ENCODE assay signal across 13 cellular contexts in genomic region chr9:105295986-105296385, GRCh38. TPM values are rescaled to one million over a fixed set of nuclear protein-coding genes. Genes with fewer than 3 reads are reported as not detected.
DNase-seq lines count a peak whose midpoint lies in the region; ATAC-seq and TF ChIP-seq lines count a peak whose summit lies in the region.
"Had no signal": no experiment of that assay in that cellular context is flagged by ENCODE, and none has a peak within 500 bp of the region (broad histone marks: within the 10 kb centered on the region; RNA-seq: fewer than 3 reads in every experiment).

No MANE protein-coding gene starts in this region.

- H3K9ac ChIP-seq in SK-N-MC (ENCODE audit: insufficient read length): no peak overlapping the region

- H3K27me3 ChIP-seq in Caco-2 (replicated peaks; ENCODE audit: control insufficient read depth, insufficient read depth, low read length): no peaks in the 10 kb centered on the region
- H3K27me3 ChIP-seq in esophagus muscularis mucosa: no peaks in the 10 kb centered on the region

- no peaks in the 10 kb centered on the region; the same call in 1 of the 2 replicates for H3K36me3 ChIP-seq in Caco-2 (ENCODE audit: control insufficient read depth, insufficient read depth, low read length)
- no peaks in the 10 kb centered on the region; the same call in 1 of the 2 replicates for H3K36me3 ChIP-seq in SK-N-MC (ENCODE audit: insufficient read depth, low read length)
- peaks cover 0 to 16% (median 12%) of the 10 kb centered on the region in 4 donors for H3K36me3 ChIP-seq in esophagus muscularis mucosa

- H3K9me3 ChIP-seq in Caco-2 (no peaks in the 10 kb centered on the region), SK-N-MC (ENCODE audit: low read depth, low read length) (no peaks in the 10 kb centered on the region), esophagus muscularis mucosa (no peaks in the 10 kb centered on the region)

- intact Hi-C loops in Caco-2 (cut with micrococcal nuclease; ENCODE audit: unreplicated experiment) (loop anchor here (5.0 kb wide), 1 partner anchor 49 kb away; no protein-coding TSS in a partner anchor), esophagus muscularis mucosa (cut with DNase I) (no loop called here)

- no peak for TF ChIP-seq POLR2A in esophagus muscularis mucosa (IDR thresholded peaks at IDR 0.05; ENCODE audit: low read depth)

- POLR2A ChIA-PET in Caco-2 (lab: Charles Lee): interaction anchor here (0.6 kb wide), 1 partner anchor 50 kb away, joined by 3 read pairs; no protein-coding TSS in a partner anchor

- H3K27ac ChIP-seq in SK-N-MC (peak overlapping the region; percentile 47; the same call in 1 of the 2 replicates), esophagus muscularis mucosa (replicated peaks in 1 of 4) (peak overlapping the region in 3 of 4 donors; percentile 36 to 50 (median 38))

- H3K4me3 Mint-ChIP-seq in Caco-2 (ENCODE audit: unreplicated experiment): no peak overlapping the region
- H3K4me3 Mint-ChIP-seq: activated naive CD4-positive, alpha-beta T cell treated with anti-CD3 and anti-CD28 coated beads, Interleukin-2, amount 50 U/mL, for 24 hours had no signal

- H3K4me1 Mint-ChIP-seq in Caco-2 (ENCODE audit: low read depth, unreplicated experiment): peaks cover 21% of the 10 kb centered on the region

- TF ChIP-seq CTCF in Caco-2 (IDR thresholded peaks at IDR 0.05; ENCODE audit: insufficient read depth in 1 of 2, low read depth in 1 of 2, low read length in 1 of 2, severe bottlenecking in 1 of 2, unreplicated experiment in 1 of 2) (no peak), esophagus muscularis mucosa (IDR thresholded peaks at IDR 0.05) (no peak)

- no peaks in the 10 kb centered on the region for H3K27me3 Mint-ChIP-seq in Caco-2 (ENCODE audit: insufficient read depth, unreplicated experiment)
- H3K27me3 Mint-ChIP-seq: activated naive CD4-positive, alpha-beta T cell treated with anti-CD3 and anti-CD28 coated beads, Interleukin-2, amount 50 U/mL, for 24 hours had no signal

- WGBS in esophagus muscularis mucosa: 85% methylated on average over 4 of the region's 4 CpGs

- H3K9me3 Mint-ChIP-seq in Caco-2 (ENCODE audit: unreplicated experiment): no peaks in the 10 kb centered on the region
- H3K9me3 Mint-ChIP-seq: activated naive CD4-positive, alpha-beta T cell treated with anti-CD3 and anti-CD28 coated beads, Interleukin-2, amount 50 U/mL, for 24 hours had no signal

- CTCF ChIA-PET in Caco-2 (lab: Charles Lee): no interaction called here

- no peak for TF ChIP-seq EP300 in esophagus muscularis mucosa (IDR thresholded peaks at IDR 0.05)

- peak overlapping the region; percentile 85 for H3K27ac Mint-ChIP-seq in Caco-2 (ENCODE audit: unreplicated experiment)
- H3K27ac Mint-ChIP-seq: activated naive CD4-positive, alpha-beta T cell treated with anti-CD3 and anti-CD28 coated beads, Interleukin-2, amount 50 U/mL, for 24 hours had no signal

- H3K4me1 ChIP-seq in Caco-2 (peaks cover 27% of the 10 kb centered on the region), esophagus muscularis mucosa (peaks cover 23 to 34% (median 33%) of the 10 kb centered on the region in 4 donors)

- no peaks in the 10 kb centered on the region for H3K36me3 Mint-ChIP-seq in Caco-2 (ENCODE audit: insufficient read depth, unreplicated experiment)

- ATAC-seq in HG03469 (IDR thresholded peaks at IDR 0.05; ENCODE audit: unreplicated experiment): no peak

- DNase-seq in Caco-2 (no peak), SK-N-MC (ENCODE audit: low read depth, low spot score) (no peak), esophagus muscularis mucosa (ENCODE audit: extremely low spot score) (no peak), myocyte (ENCODE audit: low read depth) (peak; percentile 22), germinal center (ENCODE audit: low spot score) (no peak), DMS114 treated with DMSO at 0.1 percent for 48 hours (lab: John Stamatoyannopoulos, UW; ENCODE audit: unreplicated experiment) (no peak)
- no peak for DNase-seq in activated CD4-positive, alpha-beta T cell treated with anti-CD3 and anti-CD28 coated beads, Interleukin-2, amount 50 U/mL, for 1 hour
- DNase-seq: DMS79 treated with DMSO at 0.1 percent for 48 hours; effector CD4-positive, alpha-beta T cell; NCI-H1092 treated with DMSO at 0.1 percent for 48 hours; NCI-H446 had no signal

- BruUV-seq in Caco-2 (replicated peaks; lab: Mats Ljungman, UMichigan): no TSS peak

- no peak overlapping the region for H3K4me3 ChIP-seq in Caco-2 (ENCODE audit: low read depth, low read length)
- no peak overlapping the region for H3K4me3 ChIP-seq in SK-N-MC
- H3K4me3 ChIP-seq in esophagus muscularis mucosa: no peak overlapping the region

RNA-seq across cellular contexts. Expression of gene SLC44A1, which starts 51.5 kb away (rescaled TPM):
- total RNA-seq in Caco-2 (2022): 45.8 and 46.3 TPM in 2 replicates
- total RNA-seq in esophagus muscularis mucosa: 10 to 100 TPM; 25.7 to 37.8 (median 28.3) TPM
- 51.7 and 55.5 TPM in 2 replicates for total RNA-seq in myocyte
- 23.0 TPM for polyA plus RNA-seq in myocyte (2012)
